ENCODE assay signal across 9 cellular contexts in the genomic region with DNA sequence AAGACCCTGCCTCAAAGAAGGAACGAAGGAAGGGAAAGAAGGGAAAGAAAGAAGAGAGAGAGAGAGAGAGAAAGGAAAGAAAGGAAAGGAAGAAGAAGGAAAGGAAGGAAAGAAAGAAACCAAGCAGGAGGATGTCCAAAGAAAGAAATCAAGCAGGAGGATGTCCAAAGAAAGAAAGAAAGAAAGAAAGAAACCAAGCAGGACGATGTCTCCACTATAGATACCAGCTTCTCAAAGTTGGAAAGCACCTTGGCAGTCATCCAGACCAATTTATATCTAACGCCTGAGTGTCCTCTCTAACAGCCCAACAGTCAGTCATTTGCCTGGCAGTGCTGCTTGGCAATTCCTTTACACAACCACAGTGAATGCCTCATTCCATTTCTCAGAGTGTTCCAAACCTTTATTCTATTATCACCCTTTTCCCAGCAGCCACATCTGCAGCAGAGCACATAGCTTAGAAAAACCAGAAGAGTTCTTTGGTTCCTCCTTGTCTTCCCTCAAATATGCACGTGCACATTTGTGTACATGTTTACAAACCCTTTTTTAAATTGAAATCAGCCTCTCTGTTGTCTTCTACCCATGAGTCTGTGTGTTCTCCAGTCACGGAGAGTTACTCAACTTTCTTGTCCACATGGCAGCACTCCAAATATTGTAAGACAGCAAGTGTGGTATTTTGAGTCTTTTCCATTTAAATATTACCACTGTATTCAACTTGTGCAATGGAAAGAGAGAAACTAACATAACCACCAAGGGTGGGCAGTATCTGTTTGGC.
A peak's percentile ranks its signal among the peaks of the same experiment; 100 is the strongest.
DNase-seq lines count a peak whose midpoint lies in the region; ATAC-seq and TF ChIP-seq lines count a peak whose summit lies in the region.
"Had no signal": no experiment of that assay in that cellular context is flagged by ENCODE, and none has a peak within 500 bp of the region (broad histone marks: within the 10 kb centered on the region; RNA-seq: fewer than 3 reads in every experiment).

No MANE protein-coding gene starts in this region.

- no peaks in the 10 kb centered on the region for H3K9me3 Mint-ChIP-seq in activated CD8-positive, alpha-beta memory T cell treated with anti-CD3 and anti-CD28 coated beads, Interleukin-2, amount 10 ng/mL, durations not matched to agents 7 days and 5 days (ENCODE audit: low read depth)
- H3K9me3 Mint-ChIP-seq: activated T-helper 1 cell treated with anti-CD3 and anti-CD28 coated beads, Interleukin-12 subunit alpha, Interleukin-12 subunit beta, Interleukin-2, Interleukin-4 antibody, amounts not matched to agents 30 ng/mL and 10 ng/mL and 1 ng/mL, durations not matched to agents 14 hours and 24 hours and 36 hours had no signal

- H3K27me3 Mint-ChIP-seq in activated CD8-positive, alpha-beta memory T cell treated with anti-CD3 and anti-CD28 coated beads, Interleukin-2, amount 10 ng/mL, durations not matched to agents 7 days and 5 days, result peaks cover 40% of the 10 kb centered on the region

- in situ Hi-C loops in astrocyte of the spinal cord (cut with HindIII; ENCODE audit: low sequenced_read_pairs), result no loop called here

- no peak overlapping the region for H3K4me3 ChIP-seq in astrocyte of the spinal cord (ENCODE audit: low read depth, low read length)

- CTCF ChIA-PET in activated CD8-positive, alpha-beta memory T cell treated with anti-CD3 and anti-CD28 coated beads, Interleukin-2, amount 10 ng/mL, durations not matched to agents 7 days and 5 days (lab: Charles Lee), result no interaction called here

- H3K36me3 Mint-ChIP-seq in activated CD8-positive, alpha-beta memory T cell treated with anti-CD3 and anti-CD28 coated beads, Interleukin-2, amount 10 ng/mL, durations not matched to agents 7 days and 5 days, result no peaks in the 10 kb centered on the region

- DNase-seq in AG09319 (ENCODE audit: extremely low read depth, low read depth), result peak; percentile 57
- DNase-seq in HK-2 (ENCODE audit: unreplicated experiment), result peak; percentile 11
- peak; percentile 60 for DNase-seq in astrocyte of the spinal cord (ENCODE audit: low read depth, low spot score)
- no peak for DNase-seq in left lobe of liver (ENCODE audit: low spot score)
- DNase-seq in activated naive CD4-positive, alpha-beta T cell treated with Interleukin-2 at 50 U/mL for 16 hours, result no peak
- no peak for DNase-seq in KG1 (lab: John Stamatoyannopoulos, UW)
- DNase-seq in activated CD8-positive, alpha-beta memory T cell treated with anti-CD3 and anti-CD28 coated beads, Interleukin-2, amount 10 ng/mL, durations not matched to agents 7 days and 5 days, result no peak
- no peak for DNase-seq in NOMO-1 (lab: John Stamatoyannopoulos, UW; ENCODE audit: unreplicated experiment in 2 of 2)

- H3K27ac Mint-ChIP-seq in activated CD8-positive, alpha-beta memory T cell treated with anti-CD3 and anti-CD28 coated beads, Interleukin-2, amount 10 ng/mL, durations not matched to agents 7 days and 5 days, result no peak overlapping the region
- H3K27ac Mint-ChIP-seq: activated T-helper 1 cell treated with anti-CD3 and anti-CD28 coated beads, Interleukin-12 subunit alpha, Interleukin-12 subunit beta, Interleukin-2, Interleukin-4 antibody, amounts not matched to agents 30 ng/mL and 10 ng/mL and 1 ng/mL, durations not matched to agents 14 hours and 24 hours and 36 hours had no signal

- no peak overlapping the region for H3K4me3 Mint-ChIP-seq in activated CD8-positive, alpha-beta memory T cell treated with anti-CD3 and anti-CD28 coated beads, Interleukin-2, amount 10 ng/mL, durations not matched to agents 7 days and 5 days
- H3K4me3 Mint-ChIP-seq: activated T-helper 1 cell treated with anti-CD3 and anti-CD28 coated beads, Interleukin-12 subunit alpha, Interleukin-12 subunit beta, Interleukin-2, Interleukin-4 antibody, amounts not matched to agents 30 ng/mL and 10 ng/mL and 1 ng/mL, durations not matched to agents 14 hours and 24 hours and 36 hours had no signal

- no peak for TF ChIP-seq CTCF in AG09319 (IDR thresholded peaks at IDR 0.05; ENCODE audit: low read depth, low read length)
- no peak for TF ChIP-seq CTCF in astrocyte of the spinal cord (IDR thresholded peaks at IDR 0.05; ENCODE audit: low read depth, low read length)

- no peaks in the 10 kb centered on the region for H3K4me1 Mint-ChIP-seq in activated CD8-positive, alpha-beta memory T cell treated with anti-CD3 and anti-CD28 coated beads, Interleukin-2, amount 10 ng/mL, durations not matched to agents 7 days and 5 days

- ATAC-seq in left lobe of liver, result peak; percentile 58
- ATAC-seq in activated CD8-positive, alpha-beta memory T cell treated with anti-CD3 and anti-CD28 coated beads, Interleukin-2, amount 10 ng/mL, durations not matched to agents 7 days and 5 days, result no peak

Comparison
In these comparisons a context has a peak if more than half of its experiments do, and no peak if none do; other contexts are left out.
1. DNase-seq: peak in AG09319 (single experiment), HK-2 (single experiment) and astrocyte of the spinal cord (single experiment); none in left lobe of liver (single experiment), activated naive CD4-positive, alpha-beta T cell treated with Interleukin-2 at 50 U/mL for 16 hours (single experiment), KG1 (single experiment), activated CD8-positive, alpha-beta memory T cell treated with anti-CD3 and anti-CD28 coated beads, Interleukin-2, amount 10 ng/mL, durations not matched to agents 7 days and 5 days (single experiment) and NOMO-1 (0 of 2).